Comparison of ENCODE assay signal across 20 cellular contexts in genomic region chr19:52880895-52881389, GRCh38. TPM values are rescaled to one million over a fixed set of nuclear protein-coding genes. Genes with fewer than 3 reads are reported as not detected.
DNase-seq lines count a peak whose midpoint lies in the region; ATAC-seq, FAIRE-seq and TF ChIP-seq lines count a peak whose summit lies in the region.
"Had no signal": no experiment of that assay in that cellular context is flagged by ENCODE, and none has a peak within 500 bp of the region (broad histone marks: within the 10 kb centered on the region; RNA-seq: fewer than 3 reads in every experiment).

No MANE protein-coding gene starts in this region.

- no peak overlapping the region for H2BK12ac ChIP-seq in H1 (ENCODE audit: low read depth, low read length)

- TF ChIP-seq CTCF in PC-3 (conservative IDR thresholded peaks at IDR 0.05; ENCODE audit: low read depth, low read length), result no peak
- no peak for TF ChIP-seq CTCF in H1 (IDR thresholded peaks at IDR 0.05; ENCODE audit: control extremely low read depth in 1 of 3, insufficient read depth in 1 of 3, low read depth in 1 of 3, low read length in 3 of 3)
- TF ChIP-seq CTCF in dorsolateral prefrontal cortex (IDR thresholded peaks at IDR 0.05 in 54 of 56, conservative IDR thresholded peaks at IDR 0.05 in 2 of 56; ENCODE audit: low read depth in 1 of 56, partially characterized antibody in 56 of 56), result no peak
- no peak for TF ChIP-seq CTCF in sigmoid colon (IDR thresholded peaks at IDR 0.05)

- no peak for FAIRE-seq in H1 (lab: Jason Lieb, UNC)
- FAIRE-seq in frontal cortex (lab: Jason Lieb, UNC), result no peak
- FAIRE-seq: D721Med, G401.6, GM12892 had no signal

- peaks cover 74 to 97% (median 85%) of the 10 kb centered on the region in 11 experiments for H3K9me3 ChIP-seq in BLaER1 treated with 17β-estradiol and CSF1 and Interleukin-3, amounts not matched to agents 10 nM and 100 nM (replicated peaks in 1 of 11)
- H3K9me3 ChIP-seq in PC-3 (ENCODE audit: low read length) (peaks cover 59% of the 10 kb centered on the region), H1 (ENCODE audit: insufficient read depth in 2 of 2, low read depth in 1 of 2, low read length in 1 of 2) (peaks cover 6 to 10% of the 10 kb centered on the region in 2 experiments; a peak in 1 of 4 replicates), subcutaneous abdominal adipose tissue (ENCODE audit: control insufficient read depth in 5 of 5, low read length in 5 of 5) (peaks cover 3 to 52% (median 35%) of the 10 kb centered on the region in 5 donors), sigmoid colon (peaks cover 0 to 39% (median 9%) of the 10 kb centered on the region in 4 donors)

- intact Hi-C loops in PC-3 (cut with micrococcal nuclease) (no loop called here), dorsolateral prefrontal cortex (cut with DNase I) (no loop called here), sigmoid colon (cut with DNase I) (no loop called here)

- H4K20me1 ChIP-seq in BLaER1 treated with 17β-estradiol and CSF1 and Interleukin-3, amounts not matched to agents 10 nM and 100 nM, result no peaks in the 10 kb centered on the region
- H4K20me1 ChIP-seq in PC-3 (ENCODE audit: low read length) (no peaks in the 10 kb centered on the region), H1 (replicated peaks in 1 of 2; ENCODE audit: control insufficient read depth in 1 of 2, insufficient read depth in 2 of 2, low read length in 2 of 2) (no peaks in the 10 kb centered on the region)

- H3K4me1 ChIP-seq in BLaER1 treated with 17β-estradiol and CSF1 and Interleukin-3, amounts not matched to agents 10 nM and 100 nM, result no peaks in the 10 kb centered on the region
- H3K4me1 ChIP-seq in PC-3 (ENCODE audit: insufficient read depth, low read length), result no peaks in the 10 kb centered on the region
- no peaks in the 10 kb centered on the region for H3K4me1 ChIP-seq in H1 (replicated peaks in 1 of 4; ENCODE audit: control insufficient read depth in 3 of 4, insufficient read depth in 4 of 4, low read length in 3 of 4)
- no peaks in the 10 kb centered on the region for H3K4me1 ChIP-seq in subcutaneous abdominal adipose tissue (ENCODE audit: control insufficient read depth in 5 of 5, insufficient read depth in 5 of 5, low read length in 5 of 5)
- H3K4me1 ChIP-seq in sigmoid colon, result no peaks in the 10 kb centered on the region

- TF ChIP-seq POLR2A in H1 (IDR thresholded peaks at IDR 0.05; ENCODE audit: control extremely low read depth in 1 of 2, low read depth in 2 of 2, low read length in 2 of 2), result no peak
- TF ChIP-seq POLR2A in sigmoid colon (IDR thresholded peaks at IDR 0.05), result no peak

- H2BK120ac ChIP-seq in H1 (replicated peaks; ENCODE audit: low read depth, low read length), result no peak overlapping the region

- no peak overlapping the region for H3K4me2 ChIP-seq in BLaER1 treated with 17β-estradiol and CSF1 and Interleukin-3, amounts not matched to agents 10 nM and 100 nM
- no peak overlapping the region for H3K4me2 ChIP-seq in PC-3 (ENCODE audit: low read length)
- H3K4me2 ChIP-seq in H1 (ENCODE audit: insufficient read depth in 1 of 2, low read depth in 2 of 2, low read length in 2 of 2), result no peak overlapping the region

- no peak overlapping the region for H2BK15ac ChIP-seq in H1 (ENCODE audit: low read length)

- DNase-seq in PC-3 (no peak), H1 (ENCODE audit: low read depth in 1 of 2, low spot score in 2 of 2) (no peak), frontal cortex (ENCODE audit: low spot score in 2 of 2) (no peak), dorsolateral prefrontal cortex (no peak), sigmoid colon (no peak)
- DNase-seq: 8988T; AML-193; C1 segment of cervical spinal cord; CD4-positive, alpha-beta memory T cell; DMS153; DMS79 treated with DMSO at 0.1 percent for 48 hours; EL; HCEC 1CT; KBM-7 had no signal

- no peak overlapping the region for H3K56ac ChIP-seq in H1 (replicated peaks; ENCODE audit: insufficient read length, low read depth, low read length)

- H3K79me1 ChIP-seq in H1 (ENCODE audit: low read depth, low read length), result no peaks in the 10 kb centered on the region

- H4K8ac ChIP-seq in H1 (ENCODE audit: extremely low read depth, insufficient read depth, low read length), result no peak overlapping the region

- H4K91ac ChIP-seq in H1 (replicated peaks; ENCODE audit: insufficient read length, low read length), result no peak overlapping the region

- no peak overlapping the region for H2BK20ac ChIP-seq in H1 (ENCODE audit: low read length)

- POLR2A ChIA-PET in PC-3 (lab: Charles Lee; ENCODE audit: unreplicated experiment) (no interaction called here), H1 (lab: Charles Lee; ENCODE audit: partially characterized antibody) (no interaction called here)

- no peak overlapping the region for H3K27ac ChIP-seq in BLaER1 treated with 17β-estradiol and CSF1 and Interleukin-3, amounts not matched to agents 10 nM and 100 nM
- no peak overlapping the region for H3K27ac ChIP-seq in PC-3 (ENCODE audit: low read length)
- H3K27ac ChIP-seq in H1 (ENCODE audit: low read depth, low read length), result no peak overlapping the region
- no peak overlapping the region for H3K27ac ChIP-seq in subcutaneous abdominal adipose tissue (ENCODE audit: low read depth, low read length)
- no peak overlapping the region for H3K27ac ChIP-seq in dorsolateral prefrontal cortex
- no peak overlapping the region for H3K27ac ChIP-seq in sigmoid colon
- H3K27ac ChIP-seq: HL-60 had no signal

- no peaks in the 10 kb centered on the region for H3K23me2 ChIP-seq in H1 (ENCODE audit: low read depth, low read length)

- H3K14ac ChIP-seq in H1 (ENCODE audit: insufficient read length), result no peak overlapping the region

- H3K4me3 ChIP-seq in BLaER1 treated with 17β-estradiol and CSF1 and Interleukin-3, amounts not matched to agents 10 nM and 100 nM, result peak overlapping the region; percentile 11 to 44 (median 22); a peak in 9 of 20 replicates
- H3K4me3 ChIP-seq in PC-3 (ENCODE audit: low read length), result no peak overlapping the region; the same call in 1 of the 2 replicates
- H3K4me3 ChIP-seq in H1 (ENCODE audit: extremely low read depth in 1 of 4, insufficient read depth in 2 of 4, low read depth in 3 of 4, low read length in 4 of 4), result no peak overlapping the region
- peak overlapping the region in 3 of 5 donors; percentile 28 to 58 (median 44) for H3K4me3 ChIP-seq in subcutaneous abdominal adipose tissue (ENCODE audit: low read depth in 1 of 5, low read length in 5 of 5)
- no peak overlapping the region for H3K4me3 ChIP-seq in dorsolateral prefrontal cortex
- H3K4me3 ChIP-seq in sigmoid colon, result no peak overlapping the region

- no peak overlapping the region for H3K23ac ChIP-seq in H1 (ENCODE audit: insufficient read length)

- no peaks in the 10 kb centered on the region for H3F3A ChIP-seq in PC-3 (ENCODE audit: low read length, unreplicated experiment)

- H3K36me3 ChIP-seq in BLaER1 treated with 17β-estradiol and CSF1 and Interleukin-3, amounts not matched to agents 10 nM and 100 nM, result peaks cover 81 to 96% (median 91%) of the 10 kb centered on the region in 11 experiments
- peaks cover 70% of the 10 kb centered on the region for H3K36me3 ChIP-seq in PC-3 (ENCODE audit: low read depth, low read length)
- peaks cover 11 to 66% (median 47%) of the 10 kb centered on the region in 4 experiments for H3K36me3 ChIP-seq in H1 (ENCODE audit: control insufficient read depth in 2 of 4, insufficient read depth in 4 of 4, low read length in 3 of 4)
- peaks cover 36 to 67% (median 63%) of the 10 kb centered on the region in 5 donors for H3K36me3 ChIP-seq in subcutaneous abdominal adipose tissue (ENCODE audit: control insufficient read depth in 5 of 5, insufficient read depth in 5 of 5, low read length in 5 of 5)
- peaks cover 3 to 76% (median 54%) of the 10 kb centered on the region in 4 donors for H3K36me3 ChIP-seq in sigmoid colon

- H3K79me2 ChIP-seq in PC-3 (ENCODE audit: low read length) (no peaks in the 10 kb centered on the region), H1 (ENCODE audit: control insufficient read depth in 1 of 2, insufficient read depth in 2 of 2, low read length in 2 of 2) (no peaks in the 10 kb centered on the region)

- no peak overlapping the region for H3K18ac ChIP-seq in H1 (ENCODE audit: extremely low read depth, low read length)

- TF ChIP-seq EP300 in H1 (IDR thresholded peaks at IDR 0.05; ENCODE audit: borderline replicate concordance in 1 of 2, low read depth in 2 of 2, low read length in 2 of 2), result no peak
- TF ChIP-seq EP300 in sigmoid colon (IDR thresholded peaks at IDR 0.05), result no peak

- TF ChIP-seq RAD21 in H1 (IDR thresholded peaks at IDR 0.05 in 1 of 2, conservative IDR thresholded peaks at IDR 0.05 in 1 of 2; ENCODE audit: low read depth in 2 of 2, low read length in 2 of 2), result no peak

- H3K9ac ChIP-seq in BLaER1 treated with 17β-estradiol and CSF1 and Interleukin-3, amounts not matched to agents 10 nM and 100 nM, result no peak overlapping the region
- no peak overlapping the region for H3K9ac ChIP-seq in PC-3 (ENCODE audit: low read length)
- no peak overlapping the region for H3K9ac ChIP-seq in H1 (replicated peaks in 1 of 4; ENCODE audit: extremely low read depth in 1 of 4, low read depth in 3 of 4, low read length in 3 of 4)
- H3K9ac ChIP-seq in subcutaneous abdominal adipose tissue (ENCODE audit: low read length in 5 of 5), result no peak overlapping the region

- no peak overlapping the region for H3K4ac ChIP-seq in H1 (replicated peaks; ENCODE audit: insufficient read length, low read depth, low read length)

- no peaks in the 10 kb centered on the region; a peak in 1 of 22 replicates for H3K27me3 ChIP-seq in BLaER1 treated with 17β-estradiol and CSF1 and Interleukin-3, amounts not matched to agents 10 nM and 100 nM
- H3K27me3 ChIP-seq in PC-3 (ENCODE audit: low read length) (no peaks in the 10 kb centered on the region), H1 (replicated peaks in 1 of 4; ENCODE audit: control insufficient read depth in 3 of 4, extremely low read depth in 1 of 4, insufficient read depth in 3 of 4, low read length in 3 of 4) (no peaks in the 10 kb centered on the region), subcutaneous abdominal adipose tissue (ENCODE audit: control insufficient read depth in 5 of 5, insufficient read depth in 4 of 5, low read length in 5 of 5) (no peaks in the 10 kb centered on the region), dorsolateral prefrontal cortex (no peaks in the 10 kb centered on the region), sigmoid colon (no peaks in the 10 kb centered on the region)

- no peak overlapping the region for H4K5ac ChIP-seq in H1 (ENCODE audit: insufficient read length, low read depth, low read length)

- H2AFZ ChIP-seq in PC-3 (ENCODE audit: low read length), result no peak overlapping the region
- H2AFZ ChIP-seq in H1 (ENCODE audit: low read length), result no peak overlapping the region

- CTCF ChIA-PET in PC-3 (lab: Charles Lee), result no interaction called here
- CTCF ChIA-PET in H1 (lab: Charles Lee; ENCODE audit: partially characterized antibody), result no interaction called here

- 90% methylated on average over 11 of the region's 11 CpGs; no CpG with 5 or more reads in 1 of the 2 experiments for whole genome bisulfite sequencing in H1 (ENCODE audit: extremely low coverage in 1 of 2, insufficient coverage in 1 of 2, insufficient read length in 1 of 2, insufficient replicate concordance in 2 of 2, low coverage in 1 of 2, low lambda C conversion rate in 2 of 2, missing lambda C conversion rate in 1 of 2), 2 experiments
- 89% methylated on average over 11 of the region's 11 CpGs for WGBS in sigmoid colon, 2 donors

- no peak overlapping the region for H2BK5ac ChIP-seq in H1 (ENCODE audit: low read depth, low read length)

- H2AK5ac ChIP-seq in H1 (ENCODE audit: low read depth, low read length), result no peak overlapping the region

- ATAC-seq in PC-3, result no peak

- TSS peak; percentile 19 for BruUV-seq in PC-3 (replicated peaks; lab: Mats Ljungman, UMichigan)

- H3K9me2 ChIP-seq in PC-3 (replicated peaks; ENCODE audit: low read length), result no peaks in the 10 kb centered on the region

RNA-seq across cellular contexts. Expression of gene ZNF320, which starts 16.5 kb away (rescaled TPM):
- total RNA-seq in PC-3 (2014; rRNA removed), result 7.7 and 10.6 TPM in 2 replicates
- 22.7 and 26.8 TPM in 2 replicates for total RNA-seq in H1 (2021; fragmentation: NEBNext Ultra II Directional; extraction: Animal tissue kit (Norgen Biotek cat#: 25700))
- 20.6 and 20.8 TPM in 2 replicates for polyA plus RNA-seq in H1 (2011; rRNA removed)
- 21.2 TPM for polyA plus RNA-seq in H1 (2011; cell fraction: cytosol; rRNA removed)
- polyA plus RNA-seq in H1 (2011; cell fraction: nucleus; rRNA removed), result 22.2 TPM
- 14.0 to 23.4 TPM (median 14.2 TPM) in 4 replicates for polyA plus RNA-seq in H1 (2012, experiment 1 of 2)
- 2.8 TPM for polyA plus RNA-seq in H1 (2012, experiment 2 of 2)
- 9.8 TPM for polyA plus RNA-seq in H1 (2013, experiment 1 of 2)
- polyA plus RNA-seq in H1 (2013, experiment 2 of 2), result 10.3 TPM
- 36.3 and 36.4 TPM in 2 replicates for polyA minus RNA-seq in H1 (2011; rRNA and poly(A)+ RNA removed)
- 21.6 TPM for polyA minus RNA-seq in H1 (2011; cell fraction: cytosol; rRNA and poly(A)+ RNA removed)
- polyA minus RNA-seq in H1 (2011; cell fraction: nucleus; rRNA and poly(A)+ RNA removed), result 27.0 TPM
- total RNA-seq in frontal cortex, result 32.2 TPM
- 10 to 100 TPM; 13.8 to 49.1 (median 23.7) TPM for total RNA-seq in dorsolateral prefrontal cortex
- total RNA-seq in sigmoid colon, result 10 to 100 TPM in 3 of 4 donors, 1 to 10 TPM in 1; 9.0 to 21.8 (median 15.0) TPM
- polyA plus RNA-seq in sigmoid colon, result 1 to 10 TPM; 1.4 to 8.5 (median 6.6) TPM

RNA-seq across cellular contexts. Expression of gene ZNF468, which starts 23.5 kb away (rescaled TPM):
- total RNA-seq in PC-3 (2014; rRNA removed), result 18.7 and 21.5 TPM in 2 replicates
- total RNA-seq in H1 (2021; fragmentation: NEBNext Ultra II Directional; extraction: Animal tissue kit (Norgen Biotek cat#: 25700)), result 26.1 and 26.8 TPM in 2 replicates
- 8.6 and 13.5 TPM in 2 replicates for polyA plus RNA-seq in H1 (2011; rRNA removed)
- polyA plus RNA-seq in H1 (2011; cell fraction: cytosol; rRNA removed), result 12.5 TPM
- 7.0 TPM for polyA plus RNA-seq in H1 (2011; cell fraction: nucleus; rRNA removed)
- polyA plus RNA-seq in H1 (2012, experiment 1 of 2), result 15.8 to 21.4 TPM (median 16.8 TPM) in 4 replicates
- 3.0 TPM for polyA plus RNA-seq in H1 (2012, experiment 2 of 2)
- 16.2 TPM for polyA plus RNA-seq in H1 (2013, experiment 1 of 2)
- polyA plus RNA-seq in H1 (2013, experiment 2 of 2), result 16.1 TPM
- 27.9 and 30.3 TPM in 2 replicates for polyA minus RNA-seq in H1 (2011; rRNA and poly(A)+ RNA removed)
- 9.0 TPM for polyA minus RNA-seq in H1 (2011; cell fraction: cytosol; rRNA and poly(A)+ RNA removed)
- 23.1 TPM for polyA minus RNA-seq in H1 (2011; cell fraction: nucleus; rRNA and poly(A)+ RNA removed)
- total RNA-seq in frontal cortex, result 57.9 TPM
- 10 to 100 TPM in 97 of 120 experiments, 1 to 10 TPM in 23; 4.1 to 23.8 (median 12.8) TPM for total RNA-seq in dorsolateral prefrontal cortex
- total RNA-seq in sigmoid colon, result 10 to 100 TPM in 3 of 4 donors, 1 to 10 TPM in 1; 9.8 to 17.1 (median 11.6) TPM
- polyA plus RNA-seq in sigmoid colon, result 10 to 100 TPM in 2 of 3 donors, 1 to 10 TPM in 1; 6.9 to 15.0 (median 10.2) TPM

RNA-seq across cellular contexts. Expression of gene ZNF888, which starts 42.3 kb away (rescaled TPM):
- total RNA-seq in PC-3 (2014; rRNA removed) (5.2 and 5.4 TPM in 2 replicates), frontal cortex (3.3 TPM), dorsolateral prefrontal cortex (1 to 10 TPM in 118 of 120 experiments, under 1 TPM in 2; 0.81 to 5.4 (median 2.0) TPM), sigmoid colon (1 to 10 TPM; 1.8 to 3.9 (median 3.6) TPM)
- total RNA-seq in H1 (2021; fragmentation: NEBNext Ultra II Directional; extraction: Animal tissue kit (Norgen Biotek cat#: 25700)), result 8.6 and 8.7 TPM in 2 replicates
- polyA plus RNA-seq in H1 (2011; rRNA removed) (0.86 and 1.1 TPM in 2 replicates), sigmoid colon (1 to 10 TPM; 1.8 to 5.0 (median 4.6) TPM)
- 2.0 TPM for polyA plus RNA-seq in H1 (2011; cell fraction: cytosol; rRNA removed)
- polyA plus RNA-seq in H1 (2011; cell fraction: nucleus; rRNA removed), result 1.4 TPM
- polyA plus RNA-seq in H1 (2012, experiment 1 of 2), result 3.6 to 5.7 TPM (median 3.9 TPM) in 4 replicates
- 0.35 TPM for polyA plus RNA-seq in H1 (2012, experiment 2 of 2)
- polyA plus RNA-seq in H1 (2013, experiment 1 of 2), result 3.7 TPM
- polyA plus RNA-seq in H1 (2013, experiment 2 of 2), result 3.5 TPM
- 9.5 and 11.2 TPM in 2 replicates for polyA minus RNA-seq in H1 (2011; rRNA and poly(A)+ RNA removed)
- polyA minus RNA-seq in H1 (2011; cell fraction: cytosol; rRNA and poly(A)+ RNA removed), result 7.4 TPM
- polyA minus RNA-seq in H1 (2011; cell fraction: nucleus; rRNA and poly(A)+ RNA removed), result 6.6 TPM

RNA-seq across cellular contexts. Expression of gene ZNF28, which starts 59.5 kb away (rescaled TPM):
- 12.7 and 29.7 TPM in 2 replicates for total RNA-seq in PC-3 (2014; rRNA removed)
- total RNA-seq in H1 (2021; fragmentation: NEBNext Ultra II Directional; extraction: Animal tissue kit (Norgen Biotek cat#: 25700)), result 22.8 and 23.0 TPM in 2 replicates
- 5.5 and 7.3 TPM in 2 replicates for polyA plus RNA-seq in H1 (2011; rRNA removed)
- 7.0 TPM for polyA plus RNA-seq in H1 (2011; cell fraction: cytosol; rRNA removed)
- polyA plus RNA-seq in H1 (2011; cell fraction: nucleus; rRNA removed), result 9.6 TPM
- 7.0 to 15.1 TPM (median 9.7 TPM) in 4 replicates for polyA plus RNA-seq in H1 (2012, experiment 1 of 2)
- 0.38 TPM for polyA plus RNA-seq in H1 (2012, experiment 2 of 2)
- polyA plus RNA-seq in H1 (2013, experiment 1 of 2), result 17.8 TPM
- 18.6 TPM for polyA plus RNA-seq in H1 (2013, experiment 2 of 2)
- 25.9 and 44.9 TPM in 2 replicates for polyA minus RNA-seq in H1 (2011; rRNA and poly(A)+ RNA removed)
- 10.3 TPM for polyA minus RNA-seq in H1 (2011; cell fraction: cytosol; rRNA and poly(A)+ RNA removed)
- 63.2 TPM for polyA minus RNA-seq in H1 (2011; cell fraction: nucleus; rRNA and poly(A)+ RNA removed)
- total RNA-seq in frontal cortex, result 36.3 TPM
- total RNA-seq in dorsolateral prefrontal cortex, result 10 to 100 TPM in 45 of 120 experiments, 1 to 10 TPM in 75; 5.0 to 16.4 (median 9.1) TPM
- total RNA-seq in sigmoid colon, result 1 to 10 TPM; 6.4 to 9.1 (median 7.5) TPM
- polyA plus RNA-seq in sigmoid colon, result 1 to 10 TPM; 4.8 to 6.7 (median 6.4) TPM

Comparison
In these comparisons a context has a peak if more than half of its experiments do, and no peak if none do; other contexts are left out.
1. H3K4me3 ChIP-seq: peak in BLaER1 treated with 17β-estradiol and CSF1 and Interleukin-3, amounts not matched to agents 10 nM and 100 nM (10 of 10) and subcutaneous abdominal adipose tissue (3 of 5); none in PC-3 (single experiment), H1 (0 of 4), dorsolateral prefrontal cortex (0 of 59) and sigmoid colon (0 of 4).